29 cellular contexts compared by ENCODE assay signal in genomic region chr3:64932016-64932518, GRCh38.
"Had no signal": no experiment of that assay in that cellular context is flagged by ENCODE, and none has a peak within 500 bp of the region (broad histone marks: within the 10 kb centered on the region; RNA-seq: fewer than 3 reads in every experiment).

No MANE protein-coding gene starts in this region.

- H3K27ac ChIP-seq: adrenal gland, body of pancreas had no signal

- H3K9me3 Mint-ChIP-seq: activated CD4-positive, alpha-beta T cell treated with anti-CD3 and anti-CD28 coated beads, Interleukin-2, amount 10 ng/mL, durations not matched to agents 24 days and 14 days had no signal

- H3K27me3 ChIP-seq: adrenal gland, body of pancreas, esophagus squamous epithelium had no signal

- H3K4me3 ChIP-seq: adrenal gland, body of pancreas, esophagus squamous epithelium had no signal

- H3K4me1 Mint-ChIP-seq: activated CD4-positive, alpha-beta T cell treated with anti-CD3 and anti-CD28 coated beads for 36 hours; activated CD4-positive, alpha-beta T cell treated with anti-CD3 and anti-CD28 coated beads, Interleukin-2, amount 10 ng/mL, durations not matched to agents 24 days and 14 days; activated CD8-positive, alpha-beta memory T cell treated with anti-CD3 and anti-CD28 coated beads, Interleukin-2, amount 10 ng/mL, durations not matched to agents 7 days and 5 days; activated naive CD4-positive, alpha-beta T cell treated with anti-CD3 and anti-CD28 coated beads, Interleukin-2, amount 50 U/mL, for 24 hours; activated naive CD8-positive, alpha-beta T cell treated with anti-CD3 and anti-CD28 coated beads for 36 hours; activated naive CD8-positive, alpha-beta T cell treated with anti-CD3 and anti-CD28 coated beads, Interleukin-2, amount 50 U/mL, for 24 hours had no signal

- H3K9me3 ChIP-seq: body of pancreas had no signal

- H3K4me3 Mint-ChIP-seq: activated CD4-positive, alpha-beta memory T cell treated with anti-CD3 and anti-CD28 coated beads for 36 hours; activated CD4-positive, alpha-beta T cell treated with anti-CD3 and anti-CD28 coated beads for 36 hours; activated CD4-positive, alpha-beta T cell treated with anti-CD3 and anti-CD28 coated beads, Interleukin-2, amount 10 ng/mL, durations not matched to agents 24 days and 14 days; activated CD8-positive, alpha-beta memory T cell treated with anti-CD3 and anti-CD28 coated beads, Interleukin-2, amount 10 ng/mL, durations not matched to agents 7 days and 5 days; activated CD8-positive, alpha-beta T cell treated with anti-CD3 and anti-CD28 coated beads, Interleukin-2, amount 10 ng/mL, durations not matched to agents 7 days and 5 days; activated naive CD4-positive, alpha-beta T cell treated with anti-CD3 and anti-CD28 coated beads, Interleukin-2, amount 50 U/mL, for 24 hours; activated naive CD8-positive, alpha-beta T cell treated with anti-CD3 and anti-CD28 coated beads for 36 hours; activated naive CD8-positive, alpha-beta T cell treated with anti-CD3 and anti-CD28 coated beads, Interleukin-2, amount 50 U/mL, for 24 hours; activated T-helper 1 cell treated with anti-CD3 and anti-CD28 coated beads, Interleukin-12 subunit alpha, Interleukin-12 subunit beta, Interleukin-2, Interleukin-4 antibody, amounts not matched to agents 30 ng/mL and 10 ng/mL and 1 ng/mL, durations not matched to agents 14 hours and 24 hours and 36 hours; effector memory CD8-positive, alpha-beta T cell had no signal

- H3K36me3 Mint-ChIP-seq: activated CD4-positive, alpha-beta memory T cell treated with anti-CD3 and anti-CD28 coated beads for 36 hours; activated CD8-positive, alpha-beta memory T cell treated with anti-CD3 and anti-CD28 coated beads, Interleukin-2, amount 10 ng/mL, durations not matched to agents 7 days and 5 days; activated naive CD4-positive, alpha-beta T cell treated with anti-CD3 and anti-CD28 coated beads, Interleukin-2, amount 50 U/mL, for 24 hours; activated naive CD8-positive, alpha-beta T cell treated with anti-CD3 and anti-CD28 coated beads for 36 hours had no signal

- H3K27ac Mint-ChIP-seq: activated CD4-positive, alpha-beta memory T cell treated with anti-CD3 and anti-CD28 coated beads for 36 hours; activated CD4-positive, alpha-beta T cell treated with anti-CD3 and anti-CD28 coated beads for 36 hours; activated CD4-positive, alpha-beta T cell treated with anti-CD3 and anti-CD28 coated beads, Interleukin-2, amount 10 ng/mL, durations not matched to agents 24 days and 14 days; activated CD8-positive, alpha-beta memory T cell treated with anti-CD3 and anti-CD28 coated beads, Interleukin-2, amount 10 ng/mL, durations not matched to agents 7 days and 5 days; activated CD8-positive, alpha-beta T cell treated with anti-CD3 and anti-CD28 coated beads, Interleukin-2, amount 10 ng/mL, durations not matched to agents 7 days and 5 days; activated naive CD4-positive, alpha-beta T cell treated with anti-CD3 and anti-CD28 coated beads, Interleukin-2, amount 50 U/mL, for 24 hours; activated naive CD8-positive, alpha-beta T cell treated with anti-CD3 and anti-CD28 coated beads for 36 hours; activated naive CD8-positive, alpha-beta T cell treated with anti-CD3 and anti-CD28 coated beads, Interleukin-2, amount 50 U/mL, for 24 hours; activated T-helper 1 cell treated with anti-CD3 and anti-CD28 coated beads, Interleukin-12 subunit alpha, Interleukin-12 subunit beta, Interleukin-2, Interleukin-4 antibody, amounts not matched to agents 30 ng/mL and 10 ng/mL and 1 ng/mL, durations not matched to agents 14 hours and 24 hours and 36 hours; activated T-helper 2 cell treated with anti-CD3 and anti-CD28 coated beads, Interferon-gamma antibody, Interleukin-2, Interleukin-4, amounts not matched to agents 10 μg/mL and 5 μg/mL and 100 μg/mL, durations not matched to agents 14 hours and 24 hours and 36 hours; effector memory CD8-positive, alpha-beta T cell had no signal

- DNase-seq: activated CD4-positive, alpha-beta memory T cell treated with anti-CD3 and anti-CD28 coated beads for 36 hours; activated CD4-positive, alpha-beta T cell treated with anti-CD3 and anti-CD28 coated beads for 36 hours; activated CD4-positive, alpha-beta T cell treated with anti-CD3 and anti-CD28 coated beads, Interleukin-2, amount 10 ng/mL, durations not matched to agents 24 days and 14 days; activated CD4-positive, CD25-positive, alpha-beta regulatory T cell; activated CD4-positive, CD25-positive, alpha-beta regulatory T cell treated with anti-CD3 and anti-CD28 coated beads, Interleukin-2, amount 50 U/mL, for 72 hours; activated CD8-positive, alpha-beta memory T cell treated with anti-CD3 and anti-CD28 coated beads, Interleukin-2, amount 10 ng/mL, durations not matched to agents 7 days and 5 days; activated CD8-positive, alpha-beta memory T cell treated with anti-CD3 and anti-CD28 coated beads, Interleukin-2, amount 50 U/mL, for 4 hours; activated CD8-positive, alpha-beta T cell treated with anti-CD3 and anti-CD28 coated beads, Interleukin-2, amount 10 ng/mL, durations not matched to agents 7 days and 5 days; activated gamma-delta T cell; activated naive CD4-positive, alpha-beta T cell; activated naive CD8-positive, alpha-beta T cell treated with anti-CD3 and anti-CD28 coated beads for 36 hours; activated naive CD8-positive, alpha-beta T cell treated with anti-CD3 and anti-CD28 coated beads, Interleukin-2, amount 50 U/mL, for 24 hours; activated T-cell treated with anti-CD3 and anti-CD28 coated beads, Interleukin-2, amount 50 U/mL, for 1 hour; activated T-cell treated with anti-CD3 and anti-CD28 coated beads, Interleukin-2, amount 50 U/mL, for 48 hours; adrenal gland; amygdala; aorta; caudate nucleus; cortex of kidney; dermis blood vessel endothelial cell; effector CD4-positive, alpha-beta T cell; effector memory CD8-positive, alpha-beta T cell; esophagus squamous epithelium; head of caudate nucleus; T-helper 2 cell had no signal

- H3K36me3 ChIP-seq: adrenal gland, esophagus squamous epithelium had no signal

- H3K4me1 ChIP-seq: body of pancreas had no signal

- H3K27me3 Mint-ChIP-seq: activated CD4-positive, alpha-beta memory T cell treated with anti-CD3 and anti-CD28 coated beads for 36 hours; activated CD4-positive, alpha-beta T cell treated with anti-CD3 and anti-CD28 coated beads for 36 hours; activated CD4-positive, alpha-beta T cell treated with anti-CD3 and anti-CD28 coated beads, Interleukin-2, amount 10 ng/mL, durations not matched to agents 24 days and 14 days; activated CD8-positive, alpha-beta memory T cell treated with anti-CD3 and anti-CD28 coated beads, Interleukin-2, amount 10 ng/mL, durations not matched to agents 7 days and 5 days; activated naive CD4-positive, alpha-beta T cell treated with anti-CD3 and anti-CD28 coated beads, Interleukin-2, amount 50 U/mL, for 24 hours; activated naive CD8-positive, alpha-beta T cell treated with anti-CD3 and anti-CD28 coated beads for 36 hours; activated naive CD8-positive, alpha-beta T cell treated with anti-CD3 and anti-CD28 coated beads, Interleukin-2, amount 50 U/mL, for 24 hours; effector memory CD8-positive, alpha-beta T cell had no signal
